Comparison of ENCODE assay signal across 1 cellular context in genomic region chr10:100986623-100986951, GRCh38.
A peak's percentile ranks its signal among the peaks of the same experiment; 100 is the strongest.
TF ChIP-seq lines count a peak whose summit lies in the region.

No MANE protein-coding gene starts in this region.

TF ChIP-seq in GM12878, 131 proteins besides CTCF, POLR2A, EP300 and RAD21:
- no peak for TF ChIP-seq SRF (IDR thresholded peaks at IDR 0.05; ENCODE audit: low read depth in 2 of 2, low read length in 2 of 2)
- TF ChIP-seq HDGF (IDR thresholded peaks at IDR 0.05) = 0 out of 2 replicates have a peak, but pooled peaks have one; percentile 27
- no peak for TF ChIP-seq CHD1 (IDR thresholded peaks at IDR 0.05; ENCODE audit: low read depth, low read length)
- no peak for TF ChIP-seq CBFB (IDR thresholded peaks at IDR 0.05; ENCODE audit: low read depth)
- TF ChIP-seq ZNF207 (IDR thresholded peaks at IDR 0.05; ENCODE audit: borderline replicate concordance) = no peak
- TF ChIP-seq, protein P1, sequence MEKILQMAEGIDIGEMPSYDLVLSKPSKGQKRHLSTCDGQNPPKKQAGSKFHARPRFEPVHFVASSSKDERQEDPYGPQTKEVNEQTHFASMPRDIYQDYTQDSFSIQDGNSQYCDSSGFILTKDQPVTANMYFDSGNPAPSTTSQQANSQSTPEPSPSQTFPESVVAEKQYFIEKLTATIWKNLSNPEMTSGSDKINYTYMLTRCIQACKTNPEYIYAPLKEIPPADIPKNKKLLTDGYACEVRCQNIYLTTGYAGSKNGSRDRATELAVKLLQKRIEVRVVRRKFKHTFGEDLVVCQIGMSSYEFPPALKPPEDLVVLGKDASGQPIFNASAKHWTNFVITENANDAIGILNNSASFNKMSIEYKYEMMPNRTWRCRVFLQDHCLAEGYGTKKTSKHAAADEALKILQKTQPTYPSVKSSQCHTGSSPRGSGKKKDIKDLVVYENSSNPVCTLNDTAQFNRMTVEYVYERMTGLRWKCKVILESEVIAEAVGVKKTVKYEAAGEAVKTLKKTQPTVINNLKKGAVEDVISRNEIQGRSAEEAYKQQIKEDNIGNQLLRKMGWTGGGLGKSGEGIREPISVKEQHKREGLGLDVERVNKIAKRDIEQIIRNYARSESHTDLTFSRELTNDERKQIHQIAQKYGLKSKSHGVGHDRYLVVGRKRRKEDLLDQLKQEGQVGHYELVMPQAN (conservative IDR thresholded peaks at IDR 0.05) = no peak
- no peak for TF ChIP-seq FOXK2 (IDR thresholded peaks at IDR 0.05)
- peak; percentile 54 for TF ChIP-seq MLLT1 (IDR thresholded peaks at IDR 0.05)
- TF ChIP-seq, protein P2, sequence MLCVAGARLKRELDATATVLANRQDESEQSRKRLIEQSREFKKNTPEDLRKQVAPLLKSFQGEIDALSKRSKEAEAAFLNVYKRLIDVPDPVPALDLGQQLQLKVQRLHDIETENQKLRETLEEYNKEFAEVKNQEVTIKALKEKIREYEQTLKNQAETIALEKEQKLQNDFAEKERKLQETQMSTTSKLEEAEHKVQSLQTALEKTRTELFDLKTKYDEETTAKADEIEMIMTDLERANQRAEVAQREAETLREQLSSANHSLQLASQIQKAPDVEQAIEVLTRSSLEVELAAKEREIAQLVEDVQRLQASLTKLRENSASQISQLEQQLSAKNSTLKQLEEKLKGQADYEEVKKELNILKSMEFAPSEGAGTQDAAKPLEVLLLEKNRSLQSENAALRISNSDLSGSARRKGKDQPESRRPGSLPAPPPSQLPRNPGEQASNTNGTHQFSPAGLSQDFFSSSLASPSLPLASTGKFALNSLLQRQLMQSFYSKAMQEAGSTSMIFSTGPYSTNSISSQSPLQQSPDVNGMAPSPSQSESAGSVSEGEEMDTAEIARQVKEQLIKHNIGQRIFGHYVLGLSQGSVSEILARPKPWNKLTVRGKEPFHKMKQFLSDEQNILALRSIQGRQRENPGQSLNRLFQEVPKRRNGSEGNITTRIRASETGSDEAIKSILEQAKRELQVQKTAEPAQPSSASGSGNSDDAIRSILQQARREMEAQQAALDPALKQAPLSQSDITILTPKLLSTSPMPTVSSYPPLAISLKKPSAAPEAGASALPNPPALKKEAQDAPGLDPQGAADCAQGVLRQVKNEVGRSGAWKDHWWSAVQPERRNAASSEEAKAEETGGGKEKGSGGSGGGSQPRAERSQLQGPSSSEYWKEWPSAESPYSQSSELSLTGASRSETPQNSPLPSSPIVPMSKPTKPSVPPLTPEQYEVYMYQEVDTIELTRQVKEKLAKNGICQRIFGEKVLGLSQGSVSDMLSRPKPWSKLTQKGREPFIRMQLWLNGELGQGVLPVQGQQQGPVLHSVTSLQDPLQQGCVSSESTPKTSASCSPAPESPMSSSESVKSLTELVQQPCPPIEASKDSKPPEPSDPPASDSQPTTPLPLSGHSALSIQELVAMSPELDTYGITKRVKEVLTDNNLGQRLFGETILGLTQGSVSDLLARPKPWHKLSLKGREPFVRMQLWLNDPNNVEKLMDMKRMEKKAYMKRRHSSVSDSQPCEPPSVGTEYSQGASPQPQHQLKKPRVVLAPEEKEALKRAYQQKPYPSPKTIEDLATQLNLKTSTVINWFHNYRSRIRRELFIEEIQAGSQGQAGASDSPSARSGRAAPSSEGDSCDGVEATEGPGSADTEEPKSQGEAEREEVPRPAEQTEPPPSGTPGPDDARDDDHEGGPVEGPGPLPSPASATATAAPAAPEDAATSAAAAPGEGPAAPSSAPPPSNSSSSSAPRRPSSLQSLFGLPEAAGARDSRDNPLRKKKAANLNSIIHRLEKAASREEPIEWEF (IDR thresholded peaks at IDR 0.05; ENCODE audit: insufficient replicate concordance, low read depth, low read length) = no peak
- no peak for TF ChIP-seq IRF4 (IDR thresholded peaks at IDR 0.05; ENCODE audit: low read depth, low read length)
- TF ChIP-seq FOXM1 (IDR thresholded peaks at IDR 0.05; ENCODE audit: low read depth, low read length) = no peak
- no peak for TF ChIP-seq MYB (IDR thresholded peaks at IDR 0.05; ENCODE audit: borderline replicate concordance, low read depth, low read length)
- no peak for TF ChIP-seq NR2C1 (IDR thresholded peaks at IDR 0.05)
- no peak for TF ChIP-seq TCF12 (IDR thresholded peaks at IDR 0.05; ENCODE audit: low read depth, low read length)
